8 cellular contexts compared by ENCODE assay signal in genomic region chr4:48906283-48907173, GRCh38. TPM values are rescaled to one million over a fixed set of nuclear protein-coding genes. Genes with fewer than 3 reads are reported as not detected.
DNase-seq lines count a peak whose midpoint lies in the region; ATAC-seq lines count a peak whose summit lies in the region.

Gene OCIAD2, minus strand, starts transcription at chr4:48906774. Its CDS starts 2,225 bp downstream, at chr4:48904549.

- ATAC-seq in HG02981 (IDR thresholded peaks at IDR 0.05; ENCODE audit: unreplicated experiment) (peak; percentile 94), left lobe of liver (peak; percentile 87)

- peak; percentile 50 for DNase-seq in SIG-M5 treated with dmso at 0.1 percent for 504 hours (lab: John Stamatoyannopoulos, UW; ENCODE audit: unreplicated experiment)
- DNase-seq in SIG-M5 (lab: John Stamatoyannopoulos, UW), result no peak
- peak; percentile 85 for DNase-seq in NCI-H2029 treated with DMSO at 0.1 percent for 48 hours (lab: John Stamatoyannopoulos, UW)
- peak; percentile 63 for DNase-seq in activated CD4-positive, CD25-positive, alpha-beta regulatory T cell treated with anti-CD3 and anti-CD28 coated beads, Interleukin-2, amount 50 U/mL, for 16 hours (ENCODE audit: low read depth, low spot score)
- peak; percentile 35 for DNase-seq in cerebellar cortex (ENCODE audit: low spot score)
- DNase-seq in left lobe of liver (ENCODE audit: low spot score), result peak; percentile 80
- DNase-seq in stimulated activated CD4-positive, alpha-beta T cell treated with anti-CD3 and anti-CD28 coated beads, TNF-alpha, amount 100 ng/mL, for 4 hours (ENCODE audit: low read depth in 3 of 3), result peak; percentile 60 to 78 (median 66)

RNA-seq across cellular contexts. Expression of gene OCIAD2, which starts in this region (rescaled TPM):
- total RNA-seq in left lobe of liver, result 58.0 TPM
